Comparison of ENCODE assay signal across 11 cellular contexts in genomic region chr15:57153140-57153539, GRCh38.
DNase-seq lines count a peak whose midpoint lies in the region; ATAC-seq and TF ChIP-seq lines count a peak whose summit lies in the region.
"Had no signal": no experiment of that assay in that cellular context is flagged by ENCODE, and none has a peak within 500 bp of the region (broad histone marks: within the 10 kb centered on the region; RNA-seq: fewer than 3 reads in every experiment).

No MANE protein-coding gene starts in this region.

- peak; percentile 73 for ATAC-seq in GM18867 (IDR thresholded peaks at IDR 0.05; ENCODE audit: unreplicated experiment)
- ATAC-seq in omental fat pad (ENCODE audit: low FRiP score) = peak; percentile 45
- no peak for ATAC-seq in GM21619 (IDR thresholded peaks at IDR 0.05; ENCODE audit: unreplicated experiment)
- ATAC-seq in naive thymus-derived CD8-positive, alpha-beta T cell = no peak
- ATAC-seq: Right ventricle myocardium inferior had no signal

- TF ChIP-seq CTCF in omental fat pad (IDR thresholded peaks at IDR 0.05) = no peak
- TF ChIP-seq CTCF in vagina (IDR thresholded peaks at IDR 0.05) = no peak

- H3K9me3 Mint-ChIP-seq in naive thymus-derived CD8-positive, alpha-beta T cell = peaks cover 0 to 23% (median 14%) of the 10 kb centered on the region in 9 donors

- H3K4me1 ChIP-seq in vagina = peaks cover 34% of the 10 kb centered on the region

- H3K27ac Mint-ChIP-seq in naive thymus-derived CD8-positive, alpha-beta T cell = peak overlapping the region in 3 of 10 donors; percentile 24 to 89 (median 72)
- H3K27ac Mint-ChIP-seq: activated naive CD8-positive, alpha-beta T cell treated with anti-CD3 and anti-CD28 coated beads, Interleukin-2, amount 10 ng/mL, durations not matched to agents 7 days and 5 days had no signal

- H3K27ac ChIP-seq in vagina = no peak overlapping the region
- H3K27ac ChIP-seq: prostate gland had no signal

- DNase-seq in LHCN-M2 (ENCODE audit: low read depth) = peak; percentile 48
- DNase-seq in astrocyte of the hippocampus (ENCODE audit: low read depth, low spot score) = peak; percentile 43
- DNase-seq in omental fat pad (ENCODE audit: low spot score) = no peak
- no peak for DNase-seq in naive thymus-derived CD8-positive, alpha-beta T cell
- no peak for DNase-seq in vagina (ENCODE audit: extremely low spot score in 2 of 2)
- DNase-seq: activated naive CD8-positive, alpha-beta T cell treated with anti-CD3 and anti-CD28 coated beads, Interleukin-2, amount 10 ng/mL, durations not matched to agents 7 days and 5 days; H9 had no signal

- no peaks in the 10 kb centered on the region for H3K9me3 ChIP-seq in vagina
- H3K9me3 ChIP-seq: prostate gland had no signal

- H3K27me3 ChIP-seq in vagina = no peaks in the 10 kb centered on the region

- POLR2A ChIA-PET in naive thymus-derived CD8-positive, alpha-beta T cell (lab: Charles Lee) = no interaction called here

- H3K4me1 Mint-ChIP-seq in naive thymus-derived CD8-positive, alpha-beta T cell = peaks cover 0 to 18% (median 6%) of the 10 kb centered on the region in 4 donors

- peaks cover 25 to 52% (median 47%) of the 10 kb centered on the region in 3 donors for H3K36me3 Mint-ChIP-seq in naive thymus-derived CD8-positive, alpha-beta T cell

- no peak overlapping the region for H3K4me3 Mint-ChIP-seq in naive thymus-derived CD8-positive, alpha-beta T cell
- H3K4me3 Mint-ChIP-seq: activated naive CD8-positive, alpha-beta T cell treated with anti-CD3 and anti-CD28 coated beads, Interleukin-2, amount 10 ng/mL, durations not matched to agents 7 days and 5 days; H9 had no signal

- intact Hi-C loops in vagina (cut with DNase I) = no loop called here

- H3K4me3 ChIP-seq in vagina = no peak overlapping the region
- H3K4me3 ChIP-seq: prostate gland had no signal

- TF ChIP-seq POLR2A in vagina (IDR thresholded peaks at IDR 0.05) = no peak

- no peaks in the 10 kb centered on the region for H3K27me3 Mint-ChIP-seq in naive thymus-derived CD8-positive, alpha-beta T cell
- H3K27me3 Mint-ChIP-seq: activated naive CD8-positive, alpha-beta T cell treated with anti-CD3 and anti-CD28 coated beads, Interleukin-2, amount 10 ng/mL, durations not matched to agents 7 days and 5 days had no signal

- H3K36me3 ChIP-seq in vagina = no peaks in the 10 kb centered on the region
- H3K36me3 ChIP-seq: prostate gland had no signal

Comparison
In these comparisons a context has a peak if more than half of its experiments do, and no peak if none do; other contexts are left out.
1. ATAC-seq: peak in GM18867 (single experiment) and omental fat pad (single experiment); none in GM21619 (single experiment) and naive thymus-derived CD8-positive, alpha-beta T cell (0 of 2).
2. DNase-seq: peak in LHCN-M2 (single experiment) and astrocyte of the hippocampus (single experiment); none in omental fat pad (single experiment), naive thymus-derived CD8-positive, alpha-beta T cell (0 of 10) and vagina (0 of 2).